1 cellular context compared by ENCODE assay signal in the genomic region with DNA sequence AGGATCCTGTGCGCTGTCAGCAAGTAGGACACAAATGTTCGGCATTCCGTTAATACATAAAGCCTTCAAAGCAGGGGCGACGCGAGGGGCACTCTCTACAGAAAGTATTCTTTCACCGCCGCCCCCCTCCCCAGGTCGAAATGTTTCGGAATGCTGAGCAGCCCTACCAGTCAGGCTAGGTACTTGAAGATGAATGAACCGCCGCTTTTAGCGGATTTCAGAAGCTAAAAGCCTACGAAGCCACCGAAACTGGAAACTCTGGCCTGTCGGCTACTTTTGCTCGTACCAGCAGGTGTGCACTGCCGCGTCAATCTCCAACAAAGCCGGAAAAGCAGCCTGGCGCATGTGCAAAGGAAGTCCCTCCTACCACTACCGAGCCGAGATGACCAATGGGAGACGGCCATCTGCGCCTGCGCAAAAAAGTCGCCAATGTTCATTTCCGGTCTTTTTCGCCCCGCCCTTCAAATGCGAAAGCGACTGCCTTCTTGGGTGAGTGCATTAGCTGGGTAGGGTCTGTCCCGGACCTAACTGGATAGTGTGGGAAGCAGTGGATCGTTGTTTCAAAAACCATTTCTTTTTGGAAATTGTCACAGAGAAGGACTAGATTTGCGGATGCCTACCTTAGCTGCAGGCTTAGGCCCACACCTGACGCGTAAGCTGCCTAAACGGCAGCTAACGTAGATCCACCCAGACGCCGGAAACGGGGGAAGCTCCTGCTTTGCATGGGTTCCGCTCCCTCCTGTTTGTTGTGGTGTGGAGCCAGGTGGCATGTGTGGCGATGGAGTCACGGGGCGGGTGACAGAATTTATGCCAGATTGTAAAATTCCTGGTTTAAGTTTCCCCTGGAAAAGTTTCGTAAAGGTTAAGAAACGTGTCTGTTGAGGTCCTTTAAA.
A peak's percentile ranks its signal among the peaks of the same experiment; 100 is the strongest.
TF ChIP-seq lines count a peak whose summit lies in the region.

A gene (minus strand): TSS at position 301 of the 893 bp plus-strand sequence. CDS start 534 bp downstream, outside the sequence.

TF ChIP-seq in GM12878, 131 proteins besides CTCF, POLR2A, EP300 and RAD21 (continued from another document and continues in another):
- TF ChIP-seq, protein P1, sequence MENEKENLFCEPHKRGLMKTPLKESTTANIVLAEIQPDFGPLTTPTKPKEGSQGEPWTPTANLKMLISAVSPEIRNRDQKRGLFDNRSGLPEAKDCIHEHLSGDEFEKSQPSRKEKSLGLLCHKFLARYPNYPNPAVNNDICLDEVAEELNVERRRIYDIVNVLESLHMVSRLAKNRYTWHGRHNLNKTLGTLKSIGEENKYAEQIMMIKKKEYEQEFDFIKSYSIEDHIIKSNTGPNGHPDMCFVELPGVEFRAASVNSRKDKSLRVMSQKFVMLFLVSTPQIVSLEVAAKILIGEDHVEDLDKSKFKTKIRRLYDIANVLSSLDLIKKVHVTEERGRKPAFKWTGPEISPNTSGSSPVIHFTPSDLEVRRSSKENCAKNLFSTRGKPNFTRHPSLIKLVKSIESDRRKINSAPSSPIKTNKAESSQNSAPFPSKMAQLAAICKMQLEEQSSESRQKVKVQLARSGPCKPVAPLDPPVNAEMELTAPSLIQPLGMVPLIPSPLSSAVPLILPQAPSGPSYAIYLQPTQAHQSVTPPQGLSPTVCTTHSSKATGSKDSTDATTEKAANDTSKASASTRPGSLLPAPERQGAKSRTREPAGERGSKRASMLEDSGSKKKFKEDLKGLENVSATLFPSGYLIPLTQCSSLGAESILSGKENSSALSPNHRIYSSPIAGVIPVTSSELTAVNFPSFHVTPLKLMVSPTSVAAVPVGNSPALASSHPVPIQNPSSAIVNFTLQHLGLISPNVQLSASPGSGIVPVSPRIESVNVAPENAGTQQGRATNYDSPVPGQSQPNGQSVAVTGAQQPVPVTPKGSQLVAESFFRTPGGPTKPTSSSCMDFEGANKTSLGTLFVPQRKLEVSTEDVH (IDR thresholded peaks at IDR 0.05; ENCODE audit: low read depth, partially characterized antibody) = no peak
- TF ChIP-seq SREBF2 (IDR thresholded peaks at IDR 0.05; ENCODE audit: low read length) (no peak), CEBPB (IDR thresholded peaks at IDR 0.05; ENCODE audit: borderline replicate concordance in 1 of 2, low read depth in 2 of 2, low read length in 2 of 2) (no peak), HDGF (IDR thresholded peaks at IDR 0.05) (no peak), ZNF274 (IDR thresholded peaks at IDR 0.05; ENCODE audit: insufficient read depth, insufficient read length) (no peak), SMAD1 (IDR thresholded peaks at IDR 0.05; ENCODE audit: low read depth, partially characterized antibody) (no peak), RB1 (IDR thresholded peaks at IDR 0.05; ENCODE audit: borderline replicate concordance) (peak; percentile 54; the same call in 1 of the 2 replicates), CBFB (IDR thresholded peaks at IDR 0.05; ENCODE audit: low read depth) (peak; percentile 87), NBN (IDR thresholded peaks at IDR 0.05) (peak; percentile 93), ZZZ3 (IDR thresholded peaks at IDR 0.05; ENCODE audit: control insufficient read depth, insufficient read length, low read depth) (no peak), KDM1A (IDR thresholded peaks at IDR 0.05; ENCODE audit: borderline replicate concordance) (no peak), CREB1 (IDR thresholded peaks at IDR 0.05; ENCODE audit: low read depth) (peak; percentile 52), TCF7 (IDR thresholded peaks at IDR 0.05; ENCODE audit: borderline replicate concordance) (peak; percentile 92), FOXK2 (IDR thresholded peaks at IDR 0.05) (peak; percentile 85), TBL1XR1 (IDR thresholded peaks at IDR 0.05; ENCODE audit: low read depth, low read length) (peak; percentile 83), BMI1 (IDR thresholded peaks at IDR 0.05; ENCODE audit: borderline replicate concordance) (no peak), ZNF622 (IDR thresholded peaks at IDR 0.05) (no peak), SP1 (IDR thresholded peaks at IDR 0.05; ENCODE audit: low read depth, low read length) (peak; percentile 60), TARDBP (IDR thresholded peaks at IDR 0.05; ENCODE audit: borderline replicate concordance) (peak; percentile 29; the same call in 1 of the 2 replicates), NFYA (IDR thresholded peaks at IDR 0.05; ENCODE audit: borderline replicate concordance, low read depth, low read length) (no peak), SUZ12 (IDR thresholded peaks at IDR 0.05; ENCODE audit: unreplicated experiment) (no peak), NFIC (IDR thresholded peaks at IDR 0.05; ENCODE audit: low read depth, low read length) (peak; percentile 59; the same call in 1 of the 2 replicates), RBBP5 (conservative IDR thresholded peaks at IDR 0.05) (no peak), BHLHE40 (IDR thresholded peaks at IDR 0.05; ENCODE audit: borderline replicate concordance in 1 of 2, low read depth in 2 of 2, low read length in 1 of 2) (peak; percentile 85 to 90), BACH1 (IDR thresholded peaks at IDR 0.05; ENCODE audit: borderline replicate concordance) (peak; percentile 60), SPI1 (IDR thresholded peaks at IDR 0.05; ENCODE audit: borderline replicate concordance, insufficient read depth, low read depth, low read length) (no peak; the same call in 1 of the 2 replicates), HCFC1 (IDR thresholded peaks at IDR 0.05; ENCODE audit: low read length) (peak; percentile 48; the same call in 1 of the 2 replicates)
- TF ChIP-seq, protein P2, sequence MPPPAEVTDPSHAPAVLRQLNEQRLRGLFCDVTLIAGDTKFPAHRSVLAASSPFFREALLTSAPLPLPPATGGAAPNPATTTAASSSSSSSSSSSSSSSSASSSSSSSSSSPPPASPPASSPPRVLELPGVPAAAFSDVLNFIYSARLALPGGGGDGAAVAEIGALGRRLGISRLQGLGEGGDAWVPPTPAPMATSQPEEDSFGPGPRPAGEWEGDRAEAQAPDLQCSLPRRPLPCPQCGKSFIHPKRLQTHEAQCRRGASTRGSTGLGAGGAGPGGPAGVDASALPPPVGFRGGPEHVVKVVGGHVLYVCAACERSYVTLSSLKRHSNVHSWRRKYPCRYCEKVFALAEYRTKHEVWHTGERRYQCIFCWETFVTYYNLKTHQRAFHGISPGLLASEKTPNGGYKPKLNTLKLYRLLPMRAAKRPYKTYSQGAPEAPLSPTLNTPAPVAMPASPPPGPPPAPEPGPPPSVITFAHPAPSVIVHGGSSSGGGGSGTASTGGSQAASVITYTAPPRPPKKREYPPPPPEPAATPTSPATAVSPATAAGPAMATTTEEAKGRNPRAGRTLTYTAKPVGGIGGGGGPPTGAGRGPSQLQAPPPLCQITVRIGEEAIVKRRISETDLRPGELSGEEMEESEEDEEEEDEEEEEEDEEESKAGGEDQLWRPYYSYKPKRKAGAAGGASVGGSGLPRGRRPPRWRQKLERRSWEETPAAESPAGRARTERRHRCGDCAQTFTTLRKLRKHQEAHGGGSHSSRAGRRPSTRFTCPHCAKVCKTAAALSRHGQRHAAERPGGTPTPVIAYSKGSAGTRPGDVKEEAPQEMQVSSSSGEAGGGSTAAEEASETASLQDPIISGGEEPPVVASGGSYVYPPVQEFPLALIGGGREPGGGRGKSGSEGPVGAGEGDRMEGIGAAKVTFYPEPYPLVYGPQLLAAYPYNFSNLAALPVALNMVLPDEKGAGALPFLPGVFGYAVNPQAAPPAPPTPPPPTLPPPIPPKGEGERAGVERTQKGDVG (CRISPR knock-in tag; IDR thresholded peaks at IDR 0.05) = no peak
- TF ChIP-seq, protein P3, sequence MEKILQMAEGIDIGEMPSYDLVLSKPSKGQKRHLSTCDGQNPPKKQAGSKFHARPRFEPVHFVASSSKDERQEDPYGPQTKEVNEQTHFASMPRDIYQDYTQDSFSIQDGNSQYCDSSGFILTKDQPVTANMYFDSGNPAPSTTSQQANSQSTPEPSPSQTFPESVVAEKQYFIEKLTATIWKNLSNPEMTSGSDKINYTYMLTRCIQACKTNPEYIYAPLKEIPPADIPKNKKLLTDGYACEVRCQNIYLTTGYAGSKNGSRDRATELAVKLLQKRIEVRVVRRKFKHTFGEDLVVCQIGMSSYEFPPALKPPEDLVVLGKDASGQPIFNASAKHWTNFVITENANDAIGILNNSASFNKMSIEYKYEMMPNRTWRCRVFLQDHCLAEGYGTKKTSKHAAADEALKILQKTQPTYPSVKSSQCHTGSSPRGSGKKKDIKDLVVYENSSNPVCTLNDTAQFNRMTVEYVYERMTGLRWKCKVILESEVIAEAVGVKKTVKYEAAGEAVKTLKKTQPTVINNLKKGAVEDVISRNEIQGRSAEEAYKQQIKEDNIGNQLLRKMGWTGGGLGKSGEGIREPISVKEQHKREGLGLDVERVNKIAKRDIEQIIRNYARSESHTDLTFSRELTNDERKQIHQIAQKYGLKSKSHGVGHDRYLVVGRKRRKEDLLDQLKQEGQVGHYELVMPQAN (conservative IDR thresholded peaks at IDR 0.05) = peak; percentile 4
- TF ChIP-seq, protein P4, sequence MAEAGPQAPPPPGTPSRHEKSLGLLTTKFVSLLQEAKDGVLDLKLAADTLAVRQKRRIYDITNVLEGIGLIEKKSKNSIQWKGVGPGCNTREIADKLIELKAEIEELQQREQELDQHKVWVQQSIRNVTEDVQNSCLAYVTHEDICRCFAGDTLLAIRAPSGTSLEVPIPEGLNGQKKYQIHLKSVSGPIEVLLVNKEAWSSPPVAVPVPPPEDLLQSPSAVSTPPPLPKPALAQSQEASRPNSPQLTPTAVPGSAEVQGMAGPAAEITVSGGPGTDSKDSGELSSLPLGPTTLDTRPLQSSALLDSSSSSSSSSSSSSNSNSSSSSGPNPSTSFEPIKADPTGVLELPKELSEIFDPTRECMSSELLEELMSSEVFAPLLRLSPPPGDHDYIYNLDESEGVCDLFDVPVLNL (IDR thresholded peaks at IDR 0.05; ENCODE audit: low read depth, low read length) = no peak; the same call in 1 of the 2 replicates
- TF ChIP-seq, protein P5, sequence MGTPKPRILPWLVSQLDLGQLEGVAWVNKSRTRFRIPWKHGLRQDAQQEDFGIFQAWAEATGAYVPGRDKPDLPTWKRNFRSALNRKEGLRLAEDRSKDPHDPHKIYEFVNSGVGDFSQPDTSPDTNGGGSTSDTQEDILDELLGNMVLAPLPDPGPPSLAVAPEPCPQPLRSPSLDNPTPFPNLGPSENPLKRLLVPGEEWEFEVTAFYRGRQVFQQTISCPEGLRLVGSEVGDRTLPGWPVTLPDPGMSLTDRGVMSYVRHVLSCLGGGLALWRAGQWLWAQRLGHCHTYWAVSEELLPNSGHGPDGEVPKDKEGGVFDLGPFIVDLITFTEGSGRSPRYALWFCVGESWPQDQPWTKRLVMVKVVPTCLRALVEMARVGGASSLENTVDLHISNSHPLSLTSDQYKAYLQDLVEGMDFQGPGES (IDR thresholded peaks at IDR 0.05) = no peak
- TF ChIP-seq, protein P6, sequence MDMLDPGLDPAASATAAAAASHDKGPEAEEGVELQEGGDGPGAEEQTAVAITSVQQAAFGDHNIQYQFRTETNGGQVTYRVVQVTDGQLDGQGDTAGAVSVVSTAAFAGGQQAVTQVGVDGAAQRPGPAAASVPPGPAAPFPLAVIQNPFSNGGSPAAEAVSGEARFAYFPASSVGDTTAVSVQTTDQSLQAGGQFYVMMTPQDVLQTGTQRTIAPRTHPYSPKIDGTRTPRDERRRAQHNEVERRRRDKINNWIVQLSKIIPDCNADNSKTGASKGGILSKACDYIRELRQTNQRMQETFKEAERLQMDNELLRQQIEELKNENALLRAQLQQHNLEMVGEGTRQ (IDR thresholded peaks at IDR 0.05; ENCODE audit: borderline replicate concordance, low read depth, low read length) = no peak; the same call in 1 of the 2 replicates
- TF ChIP-seq, protein P7, sequence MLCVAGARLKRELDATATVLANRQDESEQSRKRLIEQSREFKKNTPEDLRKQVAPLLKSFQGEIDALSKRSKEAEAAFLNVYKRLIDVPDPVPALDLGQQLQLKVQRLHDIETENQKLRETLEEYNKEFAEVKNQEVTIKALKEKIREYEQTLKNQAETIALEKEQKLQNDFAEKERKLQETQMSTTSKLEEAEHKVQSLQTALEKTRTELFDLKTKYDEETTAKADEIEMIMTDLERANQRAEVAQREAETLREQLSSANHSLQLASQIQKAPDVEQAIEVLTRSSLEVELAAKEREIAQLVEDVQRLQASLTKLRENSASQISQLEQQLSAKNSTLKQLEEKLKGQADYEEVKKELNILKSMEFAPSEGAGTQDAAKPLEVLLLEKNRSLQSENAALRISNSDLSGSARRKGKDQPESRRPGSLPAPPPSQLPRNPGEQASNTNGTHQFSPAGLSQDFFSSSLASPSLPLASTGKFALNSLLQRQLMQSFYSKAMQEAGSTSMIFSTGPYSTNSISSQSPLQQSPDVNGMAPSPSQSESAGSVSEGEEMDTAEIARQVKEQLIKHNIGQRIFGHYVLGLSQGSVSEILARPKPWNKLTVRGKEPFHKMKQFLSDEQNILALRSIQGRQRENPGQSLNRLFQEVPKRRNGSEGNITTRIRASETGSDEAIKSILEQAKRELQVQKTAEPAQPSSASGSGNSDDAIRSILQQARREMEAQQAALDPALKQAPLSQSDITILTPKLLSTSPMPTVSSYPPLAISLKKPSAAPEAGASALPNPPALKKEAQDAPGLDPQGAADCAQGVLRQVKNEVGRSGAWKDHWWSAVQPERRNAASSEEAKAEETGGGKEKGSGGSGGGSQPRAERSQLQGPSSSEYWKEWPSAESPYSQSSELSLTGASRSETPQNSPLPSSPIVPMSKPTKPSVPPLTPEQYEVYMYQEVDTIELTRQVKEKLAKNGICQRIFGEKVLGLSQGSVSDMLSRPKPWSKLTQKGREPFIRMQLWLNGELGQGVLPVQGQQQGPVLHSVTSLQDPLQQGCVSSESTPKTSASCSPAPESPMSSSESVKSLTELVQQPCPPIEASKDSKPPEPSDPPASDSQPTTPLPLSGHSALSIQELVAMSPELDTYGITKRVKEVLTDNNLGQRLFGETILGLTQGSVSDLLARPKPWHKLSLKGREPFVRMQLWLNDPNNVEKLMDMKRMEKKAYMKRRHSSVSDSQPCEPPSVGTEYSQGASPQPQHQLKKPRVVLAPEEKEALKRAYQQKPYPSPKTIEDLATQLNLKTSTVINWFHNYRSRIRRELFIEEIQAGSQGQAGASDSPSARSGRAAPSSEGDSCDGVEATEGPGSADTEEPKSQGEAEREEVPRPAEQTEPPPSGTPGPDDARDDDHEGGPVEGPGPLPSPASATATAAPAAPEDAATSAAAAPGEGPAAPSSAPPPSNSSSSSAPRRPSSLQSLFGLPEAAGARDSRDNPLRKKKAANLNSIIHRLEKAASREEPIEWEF (IDR thresholded peaks at IDR 0.05; ENCODE audit: insufficient replicate concordance, low read depth, low read length) = no peak
- TF ChIP-seq, protein P8, sequence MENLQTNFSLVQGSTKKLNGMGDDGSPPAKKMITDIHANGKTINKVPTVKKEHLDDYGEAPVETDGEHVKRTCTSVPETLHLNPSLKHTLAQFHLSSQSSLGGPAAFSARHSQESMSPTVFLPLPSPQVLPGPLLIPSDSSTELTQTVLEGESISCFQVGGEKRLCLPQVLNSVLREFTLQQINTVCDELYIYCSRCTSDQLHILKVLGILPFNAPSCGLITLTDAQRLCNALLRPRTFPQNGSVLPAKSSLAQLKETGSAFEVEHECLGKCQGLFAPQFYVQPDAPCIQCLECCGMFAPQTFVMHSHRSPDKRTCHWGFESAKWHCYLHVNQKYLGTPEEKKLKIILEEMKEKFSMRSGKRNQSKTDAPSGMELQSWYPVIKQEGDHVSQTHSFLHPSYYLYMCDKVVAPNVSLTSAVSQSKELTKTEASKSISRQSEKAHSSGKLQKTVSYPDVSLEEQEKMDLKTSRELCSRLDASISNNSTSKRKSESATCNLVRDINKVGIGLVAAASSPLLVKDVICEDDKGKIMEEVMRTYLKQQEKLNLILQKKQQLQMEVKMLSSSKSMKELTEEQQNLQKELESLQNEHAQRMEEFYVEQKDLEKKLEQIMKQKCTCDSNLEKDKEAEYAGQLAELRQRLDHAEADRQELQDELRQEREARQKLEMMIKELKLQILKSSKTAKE (IDR thresholded peaks at IDR 0.05; ENCODE audit: low read depth, poor library complexity, severe bottlenecking) = peak; percentile 83
